ENCODE assay signal across 1 cellular context in the genomic region with DNA sequence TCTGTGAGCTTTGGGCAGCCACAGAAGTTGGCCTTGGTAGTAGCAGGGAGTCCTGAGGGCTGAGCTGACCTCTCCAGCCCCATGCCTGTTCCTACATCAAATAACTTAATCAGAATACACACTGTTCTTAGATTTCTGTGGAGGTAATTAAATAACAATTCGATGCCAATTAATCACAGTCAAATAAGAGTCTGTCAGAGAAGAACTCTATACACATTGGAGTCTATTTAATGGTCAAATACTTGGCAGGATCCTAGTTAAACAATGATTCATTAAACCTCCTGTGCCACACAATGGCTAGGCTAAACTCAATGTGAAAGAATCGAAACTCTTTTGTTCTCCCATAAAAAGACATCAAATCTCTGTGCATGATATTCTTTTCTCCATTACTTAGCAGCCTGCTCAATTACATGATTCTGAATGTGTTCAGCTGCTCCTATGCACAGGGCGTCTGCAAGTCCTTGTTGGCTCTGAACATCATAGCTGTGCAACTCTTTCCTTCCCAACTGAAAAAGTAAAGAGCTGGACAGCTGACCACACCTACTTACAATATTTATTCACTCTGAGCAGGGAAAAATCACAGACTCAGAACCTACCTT.
TF ChIP-seq lines count a peak whose summit lies in the region.

No MANE protein-coding gene starts in this region.

TF ChIP-seq in SK-N-SH, 30 proteins besides CTCF, POLR2A, EP300 and RAD21 (continued from another document):
- TF ChIP-seq FOXM1 (IDR thresholded peaks at IDR 0.05; ENCODE audit: low read depth): no peak
- no peak for TF ChIP-seq MXI1 (IDR thresholded peaks at IDR 0.05; ENCODE audit: low read depth, low read length)
- no peak for TF ChIP-seq RXRA (IDR thresholded peaks at IDR 0.05; ENCODE audit: borderline replicate concordance, low read depth)
- TF ChIP-seq TCF12 (IDR thresholded peaks at IDR 0.05): no peak
- TF ChIP-seq, protein P1, sequence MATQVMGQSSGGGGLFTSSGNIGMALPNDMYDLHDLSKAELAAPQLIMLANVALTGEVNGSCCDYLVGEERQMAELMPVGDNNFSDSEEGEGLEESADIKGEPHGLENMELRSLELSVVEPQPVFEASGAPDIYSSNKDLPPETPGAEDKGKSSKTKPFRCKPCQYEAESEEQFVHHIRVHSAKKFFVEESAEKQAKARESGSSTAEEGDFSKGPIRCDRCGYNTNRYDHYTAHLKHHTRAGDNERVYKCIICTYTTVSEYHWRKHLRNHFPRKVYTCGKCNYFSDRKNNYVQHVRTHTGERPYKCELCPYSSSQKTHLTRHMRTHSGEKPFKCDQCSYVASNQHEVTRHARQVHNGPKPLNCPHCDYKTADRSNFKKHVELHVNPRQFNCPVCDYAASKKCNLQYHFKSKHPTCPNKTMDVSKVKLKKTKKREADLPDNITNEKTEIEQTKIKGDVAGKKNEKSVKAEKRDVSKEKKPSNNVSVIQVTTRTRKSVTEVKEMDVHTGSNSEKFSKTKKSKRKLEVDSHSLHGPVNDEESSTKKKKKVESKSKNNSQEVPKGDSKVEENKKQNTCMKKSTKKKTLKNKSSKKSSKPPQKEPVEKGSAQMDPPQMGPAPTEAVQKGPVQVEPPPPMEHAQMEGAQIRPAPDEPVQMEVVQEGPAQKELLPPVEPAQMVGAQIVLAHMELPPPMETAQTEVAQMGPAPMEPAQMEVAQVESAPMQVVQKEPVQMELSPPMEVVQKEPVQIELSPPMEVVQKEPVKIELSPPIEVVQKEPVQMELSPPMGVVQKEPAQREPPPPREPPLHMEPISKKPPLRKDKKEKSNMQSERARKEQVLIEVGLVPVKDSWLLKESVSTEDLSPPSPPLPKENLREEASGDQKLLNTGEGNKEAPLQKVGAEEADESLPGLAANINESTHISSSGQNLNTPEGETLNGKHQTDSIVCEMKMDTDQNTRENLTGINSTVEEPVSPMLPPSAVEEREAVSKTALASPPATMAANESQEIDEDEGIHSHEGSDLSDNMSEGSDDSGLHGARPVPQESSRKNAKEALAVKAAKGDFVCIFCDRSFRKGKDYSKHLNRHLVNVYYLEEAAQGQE (IDR thresholded peaks at IDR 0.05; ENCODE audit: low read depth, low read length): no peak
